In genomic region chr13:33217256-33217655, GRCh38 we compare ENCODE assay signal across 15 cellular contexts.
A peak's percentile ranks its signal among the peaks of the same experiment; 100 is the strongest.
DNase-seq lines count a peak whose midpoint lies in the region; ATAC-seq, FAIRE-seq and TF ChIP-seq lines count a peak whose summit lies in the region.
"Had no signal": no experiment of that assay in that cellular context is flagged by ENCODE, and none has a peak within 500 bp of the region (broad histone marks: within the 10 kb centered on the region; RNA-seq: fewer than 3 reads in every experiment).

No MANE protein-coding gene starts in this region.

- H3K9me3 ChIP-seq in RWPE2 (ENCODE audit: severe bottlenecking) (no peaks in the 10 kb centered on the region), H1 (ENCODE audit: insufficient read depth in 2 of 2, low read depth in 1 of 2, low read length in 1 of 2) (no peaks in the 10 kb centered on the region), mesenchymal stem cell (ENCODE audit: control insufficient read depth, low read length) (no peaks in the 10 kb centered on the region), suprapubic skin (no peaks in the 10 kb centered on the region), ovary (no peaks in the 10 kb centered on the region)
- H3K9me3 ChIP-seq: BLaER1 had no signal

- peaks cover 11% of the 10 kb centered on the region for H3K36me3 ChIP-seq in RWPE2 (ENCODE audit: low read depth)
- no peaks in the 10 kb centered on the region for H3K36me3 ChIP-seq in H1 (ENCODE audit: control insufficient read depth in 2 of 4, insufficient read depth in 4 of 4, low read length in 3 of 4)
- peaks cover 0 to 8% of the 10 kb centered on the region in 2 experiments for H3K36me3 ChIP-seq in mesenchymal stem cell (ENCODE audit: control insufficient read depth in 1 of 2, insufficient read depth in 2 of 2, low read depth in 1 of 2, low read length in 2 of 2)
- H3K36me3 ChIP-seq in suprapubic skin: no peaks in the 10 kb centered on the region
- no peaks in the 10 kb centered on the region for H3K36me3 ChIP-seq in ovary
- H3K36me3 ChIP-seq: BLaER1 had no signal

- H2AFZ ChIP-seq in H1 (ENCODE audit: low read length): no peak overlapping the region
- no peak overlapping the region for H2AFZ ChIP-seq in mesenchymal stem cell (ENCODE audit: low read depth, low read length)
- H2AFZ ChIP-seq: parathyroid adenoma had no signal

- H3K14ac ChIP-seq in H1 (ENCODE audit: insufficient read length) (no peak overlapping the region), mesenchymal stem cell (ENCODE audit: low read length in 2 of 2) (no peak overlapping the region)

- FAIRE-seq in H1 (lab: Jason Lieb, UNC): no peak
- FAIRE-seq: islet of Langerhans, TTC549 had no signal

- H3K27ac ChIP-seq in RWPE2 (ENCODE audit: poor library complexity, severe bottlenecking) (peak overlapping the region; percentile 68), H1 (ENCODE audit: low read depth, low read length) (no peak overlapping the region), mesenchymal stem cell (ENCODE audit: low read length, poor library complexity, severe bottlenecking) (no peak overlapping the region), suprapubic skin (peak overlapping the region; percentile 66), ovary (no peak overlapping the region)
- H3K27ac ChIP-seq: BLaER1, parathyroid adenoma had no signal

- peaks cover 54% of the 10 kb centered on the region for H3K4me1 ChIP-seq in RWPE2 (ENCODE audit: insufficient read depth, poor library complexity, severe bottlenecking)
- H3K4me1 ChIP-seq in H1 (replicated peaks in 1 of 4; ENCODE audit: control insufficient read depth in 3 of 4, insufficient read depth in 4 of 4, low read length in 3 of 4): peaks cover 0 to 17% (median 9%) of the 10 kb centered on the region in 4 experiments; a peak in 6 of 7 replicates
- peaks cover 18% of the 10 kb centered on the region for H3K4me1 ChIP-seq in mesenchymal stem cell (ENCODE audit: control insufficient read depth, insufficient read depth, low read depth, low read length)
- H3K4me1 ChIP-seq in suprapubic skin: peaks cover 52% of the 10 kb centered on the region
- peaks cover 10% of the 10 kb centered on the region for H3K4me1 ChIP-seq in ovary (ENCODE audit: insufficient read depth)

- H2BK120ac ChIP-seq in H1 (replicated peaks; ENCODE audit: low read depth, low read length): no peak overlapping the region
- no peak overlapping the region for H2BK120ac ChIP-seq in mesenchymal stem cell (ENCODE audit: low read depth, low read length)

- no peaks in the 10 kb centered on the region for H3K79me2 ChIP-seq in H1 (ENCODE audit: control insufficient read depth in 1 of 2, insufficient read depth in 2 of 2, low read length in 2 of 2)

- DNase-seq in RWPE2 (ENCODE audit: low spot score) (no peak), H1 (ENCODE audit: low read depth in 1 of 2, low spot score in 2 of 2) (no peak), mesenchymal stem cell (no peak), suprapubic skin (ENCODE audit: low spot score in 2 of 2) (no peak), ovary (no peak)
- DNase-seq in activated naive CD4-positive, alpha-beta T cell treated with anti-CD3 and anti-CD28 coated beads, Interleukin-2, amount 50 U/mL, for 16 hours: no peak
- DNase-seq in stimulated activated CD4-positive, alpha-beta T cell treated with anti-CD3 and anti-CD28 coated beads, Interleukin-2, amount 100 ng/mL, for 48 hours: no peak
- DNase-seq: activated CD4-positive, alpha-beta memory T cell treated with anti-CD3 and anti-CD28 coated beads for 36 hours; DMS53; glutamatergic neuron; NCI-H1436 had no signal

- H4K20me1 ChIP-seq in H1 (replicated peaks in 1 of 2; ENCODE audit: control insufficient read depth in 1 of 2, insufficient read depth in 2 of 2, low read length in 2 of 2): no peaks in the 10 kb centered on the region
- H4K20me1 ChIP-seq: BLaER1 had no signal

- H2BK5ac ChIP-seq in H1 (ENCODE audit: low read depth, low read length): 0 out of 2 replicates have a peak overlapping the region, but pooled peaks have one; percentile 10
- no peak overlapping the region for H2BK5ac ChIP-seq in mesenchymal stem cell (ENCODE audit: low read depth, low read length, poor library complexity, severe bottlenecking)

- H3K18ac ChIP-seq in H1 (ENCODE audit: extremely low read depth, low read length) (no peak overlapping the region), mesenchymal stem cell (ENCODE audit: low read depth in 1 of 2, low read length in 2 of 2) (peak overlapping the region in 1 of 2 experiments; percentile 13)

- no peak for TF ChIP-seq EP300 in H1 (IDR thresholded peaks at IDR 0.05; ENCODE audit: borderline replicate concordance in 1 of 2, low read depth in 2 of 2, low read length in 2 of 2)
- no peak for TF ChIP-seq EP300 in suprapubic skin (IDR thresholded peaks at IDR 0.05)
- TF ChIP-seq EP300 in ovary (IDR thresholded peaks at IDR 0.05): no peak

- no peaks in the 10 kb centered on the region for H3K23me2 ChIP-seq in H1 (ENCODE audit: low read depth, low read length)

- no peak overlapping the region for H3K56ac ChIP-seq in H1 (replicated peaks; ENCODE audit: insufficient read length, low read depth, low read length)

- H3K23ac ChIP-seq in H1 (ENCODE audit: insufficient read length) (no peak overlapping the region), mesenchymal stem cell (ENCODE audit: low read length in 2 of 2) (no peak overlapping the region)

- H4K91ac ChIP-seq in H1 (replicated peaks; ENCODE audit: insufficient read length, low read length) (no peak overlapping the region), mesenchymal stem cell (ENCODE audit: low read length) (no peak overlapping the region)

- TF ChIP-seq CTCF in RWPE2 (IDR thresholded peaks at IDR 0.05; ENCODE audit: poor library complexity, severe bottlenecking) (no peak), H1 (IDR thresholded peaks at IDR 0.05; ENCODE audit: control extremely low read depth in 1 of 3, insufficient read depth in 1 of 3, low read depth in 1 of 3, low read length in 3 of 3) (no peak), suprapubic skin (IDR thresholded peaks at IDR 0.05) (no peak), ovary (IDR thresholded peaks at IDR 0.05) (no peak)

- H4K5ac ChIP-seq in H1 (ENCODE audit: insufficient read length, low read depth, low read length): no peak overlapping the region

- no peak overlapping the region for H3K4me3 ChIP-seq in RWPE2 (ENCODE audit: severe bottlenecking)
- H3K4me3 ChIP-seq in H1 (ENCODE audit: extremely low read depth in 1 of 4, insufficient read depth in 2 of 4, low read depth in 3 of 4, low read length in 4 of 4): no peak overlapping the region
- H3K4me3 ChIP-seq in mesenchymal stem cell (ENCODE audit: insufficient read depth in 1 of 2, low read depth in 1 of 2, low read length in 2 of 2): no peak overlapping the region
- no peak overlapping the region for H3K4me3 ChIP-seq in suprapubic skin
- no peak overlapping the region for H3K4me3 ChIP-seq in ovary
- H3K4me3 ChIP-seq: BLaER1 had no signal

- H2BK20ac ChIP-seq in H1 (ENCODE audit: low read length): no peak overlapping the region

- H3K4ac ChIP-seq in H1 (replicated peaks; ENCODE audit: insufficient read length, low read depth, low read length): no peak overlapping the region
- H3K4ac ChIP-seq in mesenchymal stem cell (ENCODE audit: low read depth in 1 of 2, low read length in 2 of 2): no peak overlapping the region

- H2BK15ac ChIP-seq in H1 (ENCODE audit: low read length) (0 out of 2 replicates have a peak overlapping the region, but pooled peaks have one; percentile 10), mesenchymal stem cell (ENCODE audit: low read depth, poor library complexity, severe bottlenecking) (no peak overlapping the region)

- POLR2A ChIA-PET in H1 (lab: Charles Lee; ENCODE audit: partially characterized antibody): no interaction called here

- H2AK5ac ChIP-seq in H1 (ENCODE audit: low read depth, low read length) (no peak overlapping the region), mesenchymal stem cell (ENCODE audit: low read length, severe bottlenecking) (no peak overlapping the region)

- H3K27me3 ChIP-seq in RWPE2 (ENCODE audit: insufficient read depth, poor library complexity, severe bottlenecking): no peaks in the 10 kb centered on the region
- no peaks in the 10 kb centered on the region for H3K27me3 ChIP-seq in H1 (replicated peaks in 1 of 4; ENCODE audit: control insufficient read depth in 3 of 4, extremely low read depth in 1 of 4, insufficient read depth in 3 of 4, low read length in 3 of 4)
- H3K27me3 ChIP-seq in mesenchymal stem cell (ENCODE audit: control insufficient read depth in 1 of 2, insufficient read depth in 1 of 2, low read length in 2 of 2): no peaks in the 10 kb centered on the region
- no peaks in the 10 kb centered on the region for H3K27me3 ChIP-seq in suprapubic skin
- H3K27me3 ChIP-seq in ovary: no peaks in the 10 kb centered on the region
- H3K27me3 ChIP-seq: BLaER1 had no signal

- no peak overlapping the region for H2BK12ac ChIP-seq in H1 (ENCODE audit: low read depth, low read length)
- H2BK12ac ChIP-seq in mesenchymal stem cell (ENCODE audit: low read length in 2 of 2): peak overlapping the region in 1 of 2 experiments; percentile 31

- no peak overlapping the region for H3K4me2 ChIP-seq in H1 (ENCODE audit: insufficient read depth in 1 of 2, low read depth in 2 of 2, low read length in 2 of 2)
- H3K4me2 ChIP-seq in mesenchymal stem cell (ENCODE audit: low read length, poor library complexity, severe bottlenecking): no peak overlapping the region
- H3K4me2 ChIP-seq: BLaER1 had no signal

- WGBS in H1 (ENCODE audit: extremely low coverage in 1 of 2, insufficient coverage in 1 of 2, insufficient read length in 1 of 2, insufficient replicate concordance in 2 of 2, low coverage in 1 of 2, low lambda C conversion rate in 2 of 2, missing lambda C conversion rate in 1 of 2), 2 experiments: 92% methylated on average over 3 of the region's 3 CpGs; no CpG with 5 or more reads in 1 of the 2 experiments
- WGBS in mesenchymal stem cell: 71% methylated on average over 3 of the region's 3 CpGs
- WGBS in suprapubic skin: 70% methylated on average over 3 of the region's 3 CpGs
- 54 to 84% (median 57%) methylated on average over 3 of the region's 3 CpGs for WGBS in ovary, 3 donors

- CTCF ChIA-PET in H1 (lab: Charles Lee; ENCODE audit: partially characterized antibody): interaction anchor here (0.8 to 1.6 kb wide), 4 partner anchors 9 to 500 kb away, joined by 3 to 11 read pairs (median 3); no protein-coding TSS in a partner anchor

- no peak overlapping the region for H3K9ac ChIP-seq in H1 (replicated peaks in 1 of 4; ENCODE audit: extremely low read depth in 1 of 4, low read depth in 3 of 4, low read length in 3 of 4)
- no peak overlapping the region for H3K9ac ChIP-seq in mesenchymal stem cell (ENCODE audit: low read length)
- H3K9ac ChIP-seq: BLaER1, parathyroid adenoma had no signal

- no peak for TF ChIP-seq POLR2A in H1 (IDR thresholded peaks at IDR 0.05; ENCODE audit: control extremely low read depth in 1 of 2, low read depth in 2 of 2, low read length in 2 of 2)
- no peak for TF ChIP-seq POLR2A in suprapubic skin (IDR thresholded peaks at IDR 0.05)
- no peak for TF ChIP-seq POLR2A in ovary (IDR thresholded peaks at IDR 0.05)

- H4K8ac ChIP-seq in H1 (ENCODE audit: extremely low read depth, insufficient read depth, low read length) (no peak overlapping the region), mesenchymal stem cell (ENCODE audit: low read length) (peak overlapping the region; percentile 66)

- no peaks in the 10 kb centered on the region for H3K79me1 ChIP-seq in H1 (ENCODE audit: low read depth, low read length)
- peaks cover 21% of the 10 kb centered on the region for H3K79me1 ChIP-seq in mesenchymal stem cell (replicated peaks; ENCODE audit: low read length, poor library complexity, severe bottlenecking)

- ATAC-seq in RWPE2 (ENCODE audit: low read depth): no peak

- intact Hi-C loops in ovary (cut with DNase I): no loop called here

- no peak for TF ChIP-seq RAD21 in H1 (IDR thresholded peaks at IDR 0.05 in 1 of 2, conservative IDR thresholded peaks at IDR 0.05 in 1 of 2; ENCODE audit: low read depth in 2 of 2, low read length in 2 of 2)

Comparison
In these comparisons a context has a peak if more than half of its experiments do, and no peak if none do; other contexts are left out.
1. H3K27ac ChIP-seq: peak in RWPE2 (single experiment) and suprapubic skin (single experiment); none in H1 (single experiment), mesenchymal stem cell (single experiment) and ovary (0 of 2).